22 cellular contexts compared by ENCODE assay signal in the genomic region with DNA sequence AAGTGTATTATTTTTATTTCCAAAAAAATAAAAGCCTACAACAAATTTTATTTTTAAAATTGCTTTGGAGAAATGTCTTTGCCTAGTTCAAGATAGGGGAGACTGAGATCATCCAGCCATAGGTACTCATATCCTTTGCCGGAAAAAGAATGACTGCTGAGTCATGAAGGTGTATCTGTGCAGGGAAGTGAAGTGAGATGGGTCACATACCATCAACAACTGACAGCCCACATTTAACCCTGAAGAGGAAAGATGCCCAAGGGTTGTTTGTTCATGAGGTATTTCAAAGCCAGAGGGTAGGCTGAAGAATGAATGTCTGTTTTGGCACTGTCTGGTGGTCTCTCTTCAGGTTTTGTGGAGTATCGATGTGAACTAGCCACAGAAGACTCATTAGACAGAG.
DNase-seq lines count a peak whose midpoint lies in the region; ATAC-seq, FAIRE-seq and TF ChIP-seq lines count a peak whose summit lies in the region.
"Had no signal": no experiment of that assay in that cellular context is flagged by ENCODE, and none has a peak within 500 bp of the region (broad histone marks: within the 10 kb centered on the region; RNA-seq: fewer than 3 reads in every experiment).

No MANE protein-coding gene starts in this region.

- TF ChIP-seq CTCF in bronchial epithelial cell (IDR thresholded peaks at IDR 0.05; ENCODE audit: insufficient read depth, low read length, severe bottlenecking): no peak

- DNase-seq in Caki2 (ENCODE audit: low read depth) (peak; percentile 9), HT1080 (ENCODE audit: low read depth) (peak; percentile 10), bronchial epithelial cell (ENCODE audit: low read depth) (peak; percentile 82), kidney tubule cell (ENCODE audit: low spot score) (peak; percentile 19), NCI-H1417 (lab: John Stamatoyannopoulos, UW) (no peak), Ammon's horn (ENCODE audit: low spot score) (no peak), pons (ENCODE audit: low spot score) (no peak)
- DNase-seq: BE2C; CD4-positive, CD25-positive, alpha-beta regulatory T cell; DMS79; GOT3; MG63; NCI-H1048; NCI-H1436 treated with DMSO at 0.1 percent for 48 hours; NCI-H2081; NCI-H2171 treated with DMSO at 0.1 percent for 48 hours; NCI-H446 treated with DMSO at 0.1 percent for 48 hours; NK-92 treated with Interleukin-12 subunit alpha and Interleukin-12 subunit beta, amount 100 ng/mL, for 24 hours; SHP77 treated with DMSO at 0.1 percent for 48 hours; SK-N-SH had no signal

- in situ Hi-C loops in Caki2 (cut with HindIII; ENCODE audit: low pct_unique_long_range_greater_than_20kb, low sequenced_read_pairs): no loop called here

- H3K27me3 ChIP-seq in bronchial epithelial cell (ENCODE audit: control insufficient read depth, insufficient read depth, low read length): no peaks in the 10 kb centered on the region
- H3K27me3 ChIP-seq: BE2C, MG63 had no signal

- no peaks in the 10 kb centered on the region for H3K36me3 ChIP-seq in bronchial epithelial cell (ENCODE audit: control insufficient read depth, insufficient read depth, low read length)
- H3K36me3 ChIP-seq: BE2C, MG63 had no signal

- no peak overlapping the region for H3K4me3 ChIP-seq in bronchial epithelial cell (ENCODE audit: low read depth, low read length)
- H3K4me3 ChIP-seq: MG63 had no signal

- no peak for FAIRE-seq in bronchial epithelial cell (lab: Jason Lieb, UNC)
- FAIRE-seq: RCC 7860 had no signal

- no peak for ATAC-seq in HG03095 (IDR thresholded peaks at IDR 0.05; ENCODE audit: unreplicated experiment)

Comparison
In these comparisons a context has a peak if more than half of its experiments do, and no peak if none do; other contexts are left out.
1. DNase-seq: peak in Caki2 (single experiment), HT1080 (single experiment), bronchial epithelial cell (single experiment) and kidney tubule cell (single experiment); none in NCI-H1417 (0 of 3), Ammon's horn (single experiment) and pons (single experiment).